ENCODE assay signal across 21 cellular contexts in the genomic region with DNA sequence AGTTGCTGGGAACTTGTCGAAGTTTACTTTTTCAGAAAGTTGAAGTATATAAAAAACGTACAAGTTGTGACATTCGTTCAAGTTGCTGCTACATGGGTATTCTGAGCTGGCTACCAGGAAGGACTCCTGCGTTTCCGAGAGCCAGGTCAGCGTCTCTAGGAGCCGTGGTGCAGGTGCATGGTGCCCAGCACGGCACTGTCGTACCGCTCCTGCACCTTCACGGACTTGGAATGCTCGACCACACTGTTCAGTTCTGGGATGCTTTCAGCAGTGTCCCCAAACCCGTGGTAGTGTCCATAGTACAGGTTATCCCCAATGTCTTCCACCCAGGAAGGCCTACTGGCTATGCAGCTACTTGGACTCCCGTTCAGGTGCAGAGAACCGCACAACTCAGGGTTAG. TPM values are rescaled to one million over a fixed set of nuclear protein-coding genes. Genes with fewer than 3 reads are reported as not detected.
DNase-seq lines count a peak whose midpoint lies in the region; FAIRE-seq and TF ChIP-seq lines count a peak whose summit lies in the region.
"Had no signal": no experiment of that assay in that cellular context is flagged by ENCODE, and none has a peak within 500 bp of the region (broad histone marks: within the 10 kb centered on the region; RNA-seq: fewer than 3 reads in every experiment).

No MANE protein-coding gene starts in this region.

- 94 to 96% (median 95%) methylated on average over 13 to 15 of the region's 15 CpGs for WGBS in spleen, 5 donors

- POLR2A ChIA-PET in A673 (lab: Charles Lee; ENCODE audit: low non-redundant PET), result no interaction called here

- peak; percentile 11 for FAIRE-seq in H54 (lab: Jason Lieb, UNC)
- FAIRE-seq in bronchial epithelial cell (lab: Jason Lieb, UNC), result peak; percentile 62
- no peak for FAIRE-seq in GM19239 (lab: Jason Lieb, UNC)
- FAIRE-seq: A549, D721Med, GM12892, GM18507 had no signal

- intact Hi-C loops in A673 (cut with micrococcal nuclease; ENCODE audit: unreplicated experiment) (no loop called here), spleen (cut with DNase I; ENCODE audit: low total_unique reads) (no loop called here)

- H3K9me3 ChIP-seq in A673 (ENCODE audit: low read depth, low read length, poor library complexity, severe bottlenecking), result no peaks in the 10 kb centered on the region
- H3K9me3 ChIP-seq in spleen, result no peaks in the 10 kb centered on the region
- H3K9me3 ChIP-seq: A549; BLaER1 treated with 17β-estradiol and CSF1 and Interleukin-3, amounts not matched to agents 10 nM and 100 nM; Caco-2 had no signal

- H3K27me3 ChIP-seq in A673 (replicated peaks; ENCODE audit: insufficient read depth, low read depth, low read length, poor library complexity) (no peaks in the 10 kb centered on the region), bronchial epithelial cell (ENCODE audit: control insufficient read depth, insufficient read depth, low read length) (no peaks in the 10 kb centered on the region), spleen (replicated peaks in 1 of 7) (peaks cover 0 to 8% (median 0%) of the 10 kb centered on the region in 7 donors)

- H3K36me3 ChIP-seq in A673 (ENCODE audit: insufficient read depth, low read length, poor library complexity, severe bottlenecking) (no peaks in the 10 kb centered on the region), bronchial epithelial cell (ENCODE audit: control insufficient read depth, insufficient read depth, low read length) (no peaks in the 10 kb centered on the region), spleen (peaks cover 0 to 41% (median 8%) of the 10 kb centered on the region in 6 donors)

- CTCF ChIA-PET in A673 (lab: Charles Lee), result no interaction called here

- H3K4me1 ChIP-seq in A673 (ENCODE audit: insufficient read depth, low read length, poor library complexity, severe bottlenecking) (no peaks in the 10 kb centered on the region), spleen (peaks cover 0 to 10% (median 9%) of the 10 kb centered on the region in 6 donors)

- DNase-seq in A673 (ENCODE audit: low spot score), result no peak
- DNase-seq in H54 (ENCODE audit: insufficient read length, low spot score), result no peak
- DNase-seq in bronchial epithelial cell (ENCODE audit: low read depth), result no peak
- DNase-seq in spleen, result peak; percentile 67
- no peak for DNase-seq in GM19239 (ENCODE audit: insufficient read length, low spot score)
- DNase-seq in AML-193 (lab: John Stamatoyannopoulos, UW), result no peak
- DNase-seq in GM19240 (ENCODE audit: insufficient read length, low spot score), result no peak
- DNase-seq: ACHN; Caco-2; Calu3; CD4-positive, alpha-beta T cell; CD8-positive, alpha-beta T cell; DMS79 treated with DMSO at 0.1 percent for 48 hours; GF-D8 had no signal

- TF ChIP-seq POLR2A in H54 (IDR thresholded peaks at IDR 0.05; ENCODE audit: low read depth, low read length), result no peak
- TF ChIP-seq POLR2A in spleen (IDR thresholded peaks at IDR 0.05), result no peak

- BruUV-seq in A673 (replicated peaks; lab: Mats Ljungman, UMichigan), result TSS peak; percentile 4

- H3K27ac ChIP-seq in A673 (ENCODE audit: low read depth, low read length, poor library complexity, severe bottlenecking), result no peak overlapping the region
- H3K27ac ChIP-seq in spleen, result no peak overlapping the region
- H3K27ac ChIP-seq: 22Rv1; A549; BLaER1 treated with 17β-estradiol and CSF1 and Interleukin-3, amounts not matched to agents 10 nM and 100 nM; C4-2B had no signal

- TF ChIP-seq CTCF in A673 (conservative IDR thresholded peaks at IDR 0.05; ENCODE audit: low read depth, low read length) (no peak), bronchial epithelial cell (IDR thresholded peaks at IDR 0.05; ENCODE audit: insufficient read depth, low read length, severe bottlenecking) (no peak), spleen (IDR thresholded peaks at IDR 0.05 in 8 of 11, conservative IDR thresholded peaks at IDR 0.05 in 3 of 11) (no peak)

- H3K4me3 ChIP-seq in A673 (ENCODE audit: low read depth, low read length, poor library complexity, severe bottlenecking), result no peak overlapping the region
- H3K4me3 ChIP-seq in bronchial epithelial cell (ENCODE audit: low read depth, low read length), result no peak overlapping the region
- no peak overlapping the region for H3K4me3 ChIP-seq in spleen
- H3K4me3 ChIP-seq: A549; BLaER1 treated with 17β-estradiol and CSF1 and Interleukin-3, amounts not matched to agents 10 nM and 100 nM had no signal

RNA-seq across cellular contexts. Expression of gene ANKRD10, which starts 35.4 kb away (rescaled TPM):
- total RNA-seq in A673 (2021) (91.1 and 96.2 TPM in 2 replicates), bronchial epithelial cell (17.2 and 26.9 TPM in 2 replicates), spleen (100 to 1,000 TPM; 165 to 253 (median 191) TPM)
- polyA plus RNA-seq in spleen, result 100 to 1,000 TPM; 122 to 179 (median 144) TPM
